ENCODE assay signal across 23 cellular contexts in the genomic region with DNA sequence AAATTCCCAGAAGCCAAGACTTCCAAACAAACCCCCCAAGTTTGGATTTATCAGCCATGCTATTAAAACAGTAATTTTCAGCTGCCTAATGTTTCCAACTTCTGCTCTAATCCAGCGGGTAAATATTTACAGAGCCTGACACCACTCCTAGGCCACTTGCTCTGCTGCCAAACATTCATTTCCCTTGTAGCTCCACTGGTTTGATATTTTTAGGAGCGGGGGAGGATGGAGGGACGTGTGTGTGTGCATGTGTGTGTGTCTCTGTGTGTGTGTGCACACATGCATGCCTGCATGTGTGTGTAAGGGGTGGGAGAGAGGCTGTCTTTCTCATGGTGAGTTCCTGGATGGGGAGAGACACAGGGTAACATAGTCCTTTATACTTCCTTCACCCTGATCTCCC.
DNase-seq lines count a peak whose midpoint lies in the region; ATAC-seq and TF ChIP-seq lines count a peak whose summit lies in the region.
"Had no signal": no experiment of that assay in that cellular context is flagged by ENCODE, and none has a peak within 500 bp of the region (broad histone marks: within the 10 kb centered on the region; RNA-seq: fewer than 3 reads in every experiment).

No MANE protein-coding gene starts in this region.

- H3K27ac Mint-ChIP-seq in brain, result peak overlapping the region in 3 of 5 experiments; percentile 22 to 81 (median 62)
- H3K27ac Mint-ChIP-seq: activated B cell treated with CpG ODN at 0.5 μM for 24 hours; activated T-helper 1 cell treated with anti-CD3 and anti-CD28 coated beads, Interleukin-12 subunit alpha, Interleukin-12 subunit beta, Interleukin-2, Interleukin-4 antibody, amounts not matched to agents 30 ng/mL and 10 ng/mL and 1 ng/mL, durations not matched to agents 14 hours and 24 hours and 36 hours; CD4-positive, alpha-beta memory T cell; dendritic cell treated with granulocyte-macrophage colony-stimulating factor and Interleukin-4, amounts not matched to agents 40 ng/mL and 50 ng/mL, for 4 days had no signal

- H3K9me3 ChIP-seq in stomach smooth muscle (ENCODE audit: control insufficient read depth in 2 of 2, low read length in 2 of 2), result no peaks in the 10 kb centered on the region

- H3K36me3 ChIP-seq in stomach smooth muscle (ENCODE audit: control insufficient read depth in 2 of 2, insufficient read depth in 2 of 2, low read length in 2 of 2), result no peaks in the 10 kb centered on the region

- ATAC-seq in left lobe of liver (peak; percentile 87), HG03097 (IDR thresholded peaks at IDR 0.05; ENCODE audit: low FRiP score, unreplicated experiment) (no peak), HG03135 (IDR thresholded peaks at IDR 0.05; ENCODE audit: unreplicated experiment) (no peak)
- ATAC-seq: K562 had no signal

- DNase-seq in NCI-H1417 (lab: John Stamatoyannopoulos, UW) (peak in 2 of 3 experiments; percentile 21 to 33), NCI-H1417 treated with DMSO at 0.1 percent for 48 hours (lab: John Stamatoyannopoulos, UW) (no peak), left lobe of liver (ENCODE audit: low spot score) (peak; percentile 46)
- DNase-seq in effector CD8-positive, alpha-beta T cell (lab: John Stamatoyannopoulos, UW), result no peak
- DNase-seq: activated B cell treated with CpG ODN at 0.5 μM for 24 hours; activated CD4-positive, alpha-beta T cell treated with anti-CD3 and anti-CD28 coated beads, Interleukin-2, amount 50 U/mL, for 4 hours; activated naive CD4-positive, alpha-beta T cell treated with anti-CD3 and anti-CD28 coated beads, Interleukin-2, amount 50 U/mL, for 16 hours; AML-193; caudate nucleus; CD4-positive, alpha-beta memory T cell; NCI-H1694; NCI-H2171 treated with DMSO at 0.1 percent for 48 hours; NCI-H774; OCI-M1; T-helper 9 cell; trophoblast cell had no signal

- H3K27me3 Mint-ChIP-seq in brain, result peaks cover 4% of the 10 kb centered on the region

- H3K36me3 Mint-ChIP-seq in brain, result no peaks in the 10 kb centered on the region
- H3K36me3 Mint-ChIP-seq: CD4-positive, alpha-beta memory T cell had no signal

- peaks cover 0 to 14% (median 0%) of the 10 kb centered on the region in 5 experiments for H3K9me3 Mint-ChIP-seq in brain
- H3K9me3 Mint-ChIP-seq: activated B cell treated with CpG ODN at 0.5 μM for 24 hours; activated T-helper 1 cell treated with anti-CD3 and anti-CD28 coated beads, Interleukin-12 subunit alpha, Interleukin-12 subunit beta, Interleukin-2, Interleukin-4 antibody, amounts not matched to agents 30 ng/mL and 10 ng/mL and 1 ng/mL, durations not matched to agents 14 hours and 24 hours and 36 hours; CD4-positive, alpha-beta memory T cell; dendritic cell treated with granulocyte-macrophage colony-stimulating factor and Interleukin-4, amounts not matched to agents 40 ng/mL and 50 ng/mL, for 4 days had no signal

- H3K4me3 ChIP-seq in stomach smooth muscle (ENCODE audit: low read length in 2 of 2), result no peak overlapping the region
- H3K4me3 ChIP-seq: K562 had no signal

- no peak overlapping the region for H3K4me3 Mint-ChIP-seq in brain
- H3K4me3 Mint-ChIP-seq: activated B cell treated with CpG ODN at 0.5 μM for 24 hours; activated T-helper 1 cell treated with anti-CD3 and anti-CD28 coated beads, Interleukin-12 subunit alpha, Interleukin-12 subunit beta, Interleukin-2, Interleukin-4 antibody, amounts not matched to agents 30 ng/mL and 10 ng/mL and 1 ng/mL, durations not matched to agents 14 hours and 24 hours and 36 hours; CD4-positive, alpha-beta memory T cell; dendritic cell treated with granulocyte-macrophage colony-stimulating factor and Interleukin-4, amounts not matched to agents 40 ng/mL and 50 ng/mL, for 4 days had no signal

- no peak for TF ChIP-seq CTCF in brain (conservative IDR thresholded peaks at IDR 0.05)

- H3K4me1 ChIP-seq in stomach smooth muscle (ENCODE audit: control insufficient read depth, insufficient read depth, low read length), result peaks cover 51% of the 10 kb centered on the region

- no peak overlapping the region for H3K9ac ChIP-seq in stomach smooth muscle (ENCODE audit: low read length in 2 of 2)

- H3K27me3 ChIP-seq in stomach smooth muscle (ENCODE audit: control insufficient read depth in 1 of 2, insufficient read depth in 2 of 2, low read length in 2 of 2), result peaks cover 0 to 21% of the 10 kb centered on the region in 2 donors

- peak overlapping the region; percentile 24 for H3K27ac ChIP-seq in stomach smooth muscle (ENCODE audit: low read length)

- peaks cover 84% of the 10 kb centered on the region for H3K4me1 Mint-ChIP-seq in brain
- H3K4me1 Mint-ChIP-seq: activated B cell treated with CpG ODN at 0.5 μM for 24 hours had no signal

Comparison
In these comparisons a context has a peak if more than half of its experiments do, and no peak if none do; other contexts are left out.
1. DNase-seq: peak in NCI-H1417 (2 of 3) and left lobe of liver (single experiment); none in NCI-H1417 treated with DMSO at 0.1 percent for 48 hours (single experiment) and effector CD8-positive, alpha-beta T cell (single experiment).